Comparison of ENCODE assay signal across 8 cellular contexts in genomic region chrX:154526901-154527675, GRCh38. TPM values are rescaled to one million over a fixed set of nuclear protein-coding genes. Genes with fewer than 3 reads are reported as not detected.
DNase-seq lines count a peak whose midpoint lies in the region; ATAC-seq, FAIRE-seq and TF ChIP-seq lines count a peak whose summit lies in the region.

No MANE protein-coding gene starts in this region.

- peak; percentile 33 for TF ChIP-seq CTCF in liver (IDR thresholded peaks at IDR 0.05; ENCODE audit: low read depth, low read length, missing input control)

- ATAC-seq in HG03108 (IDR thresholded peaks at IDR 0.05; ENCODE audit: unreplicated experiment) (peak; percentile 85), HG03342 (IDR thresholded peaks at IDR 0.05; ENCODE audit: unreplicated experiment) (no peak)

- 7% methylated on average over 15 of the region's 15 CpGs for WGBS in liver

- peak overlapping the region in 1 of 2 donors; percentile 50 for H3K27ac ChIP-seq in liver (ENCODE audit: low read depth in 1 of 2, low read length in 2 of 2)

- TF ChIP-seq POLR2A in GM12891 (IDR thresholded peaks at IDR 0.05; ENCODE audit: low read depth, low read length), result peak; percentile 54

- H3K9ac ChIP-seq in liver (ENCODE audit: low read depth in 1 of 2, low read length in 2 of 2), result peak overlapping the region in 1 of 2 donors; percentile 53

- H3K36me3 ChIP-seq in liver (ENCODE audit: control insufficient read depth in 4 of 4, insufficient read depth in 3 of 4, low read depth in 1 of 4, low read length in 3 of 4), result no peaks in the 10 kb centered on the region

- H3K9me3 ChIP-seq in liver (ENCODE audit: control insufficient read depth in 4 of 4, low read length in 3 of 4), result no peaks in the 10 kb centered on the region

- peak overlapping the region in 1 of 3 donors; percentile 13 for H3K4me3 ChIP-seq in liver (ENCODE audit: low read depth in 1 of 3, low read length in 3 of 3)

- H3K4me1 ChIP-seq in liver (ENCODE audit: control insufficient read depth in 4 of 4, insufficient read depth in 4 of 4, low read length in 3 of 4), result peaks cover 0 to 4% (median 1%) of the 10 kb centered on the region in 4 donors

- FAIRE-seq in GM12891 (lab: Jason Lieb, UNC), result peak; percentile 71

- TF ChIP-seq RAD21 in liver (IDR thresholded peaks at IDR 0.05), result peak; percentile 61 to 69

- no peaks in the 10 kb centered on the region for H3K27me3 ChIP-seq in liver (ENCODE audit: control insufficient read depth in 4 of 4, insufficient read depth in 4 of 4, low read length in 3 of 4)

- DNase-seq in GM12891 (ENCODE audit: insufficient read length, low spot score) (peak; percentile 43), NCI-H460 (ENCODE audit: extremely low read depth, low read depth) (peak; percentile 85), dermis blood vessel endothelial cell (peak; percentile 73)
- peak; percentile 48 for DNase-seq in activated CD4-positive, CD25-positive, alpha-beta regulatory T cell treated with anti-CD3 and anti-CD28 coated beads, Interleukin-2, amount 50 U/mL, for 72 hours
- DNase-seq in stimulated activated CD4-positive, alpha-beta T cell treated with anti-CD3 and anti-CD28 coated beads, Interleukin-4, amount 100 ng/mL, for 24 hours, result peak; percentile 63

TF ChIP-seq in GM12891, 5 proteins besides CTCF, POLR2A, EP300 and RAD21:
- TF ChIP-seq POU2F2 (IDR thresholded peaks at IDR 0.05; ENCODE audit: low read depth, low read length), result no peak
- TF ChIP-seq PAX5 (IDR thresholded peaks at IDR 0.05; ENCODE audit: insufficient read depth, low read length, severe bottlenecking), result no peak
- 0 out of 2 replicates have a peak, but pooled peaks have one; percentile 27 for TF ChIP-seq POLR2AphosphoS5 (IDR thresholded peaks at IDR 0.05; ENCODE audit: low read depth, low read length)

TF ChIP-seq in liver, 16 proteins besides CTCF, POLR2A, EP300 and RAD21:
- TF ChIP-seq, protein P1, sequence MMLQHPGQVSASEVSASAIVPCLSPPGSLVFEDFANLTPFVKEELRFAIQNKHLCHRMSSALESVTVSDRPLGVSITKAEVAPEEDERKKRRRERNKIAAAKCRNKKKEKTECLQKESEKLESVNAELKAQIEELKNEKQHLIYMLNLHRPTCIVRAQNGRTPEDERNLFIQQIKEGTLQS (IDR thresholded peaks at IDR 0.05), result no peak
- TF ChIP-seq HNF4A (conservative IDR thresholded peaks at IDR 0.05) (no peak), RXRA (IDR thresholded peaks at IDR 0.05) (no peak), FOXA1 (IDR thresholded peaks at IDR 0.05) (no peak)

RNA-seq across cellular contexts. Expression of gene FAM3A, which starts 11.1 kb away (rescaled TPM):
- 16.1 TPM for polyA plus RNA-seq in GM12891 (2012; ENCODE audit: low read depth, missing spikeins)
- total RNA-seq in NCI-H460 (2014; rRNA removed; shearing (Covaris generic)), result 42.1 and 44.3 TPM in 2 replicates
- 86.2 and 101 TPM in 2 replicates for polyA plus RNA-seq in NCI-H460 (2014; cell fraction: nucleus; rRNA removed)
- 25.5 and 27.7 TPM in 2 replicates for total RNA-seq in dermis blood vessel endothelial cell
- total RNA-seq in liver, result 10 to 100 TPM; 11.6 to 33.5 TPM
- polyA plus RNA-seq in liver, result 10 to 100 TPM; 35.0 to 36.3 TPM

RNA-seq across cellular contexts. Expression of gene G6PD, which starts 19.6 kb away (rescaled TPM):
- 26.9 TPM for polyA plus RNA-seq in GM12891 (2012; ENCODE audit: low read depth, missing spikeins)
- 369 and 378 TPM in 2 replicates for total RNA-seq in NCI-H460 (2014; rRNA removed; shearing (Covaris generic))
- polyA plus RNA-seq in NCI-H460 (2014; cell fraction: nucleus; rRNA removed), result 687 and 721 TPM in 2 replicates
- total RNA-seq in dermis blood vessel endothelial cell, result 29.1 and 117 TPM in 2 replicates
- total RNA-seq in liver, result 10 to 100 TPM in 1 of 2 donors, 1 to 10 TPM in 1; 6.9 to 23.6 TPM
- 1 to 10 TPM; 1.9 to 4.0 TPM for polyA plus RNA-seq in liver

RNA-seq across cellular contexts. Expression of gene IKBKG, which starts 20.3 kb away (rescaled TPM):
- polyA plus RNA-seq in GM12891 (2012; ENCODE audit: low read depth, missing spikeins), result 15.3 TPM
- 33.2 and 37.9 TPM in 2 replicates for total RNA-seq in NCI-H460 (2014; rRNA removed; shearing (Covaris generic))
- polyA plus RNA-seq in NCI-H460 (2014; cell fraction: nucleus; rRNA removed), result 113 and 117 TPM in 2 replicates
- total RNA-seq in dermis blood vessel endothelial cell, result 15.5 and 22.1 TPM in 2 replicates
- total RNA-seq in liver, result 10 to 100 TPM; 17.1 to 46.0 TPM
- 10 to 100 TPM; 26.0 to 74.1 TPM for polyA plus RNA-seq in liver

RNA-seq across cellular contexts. Expression of gene SLC10A3, which starts 36.7 kb away (rescaled TPM):
- polyA plus RNA-seq in GM12891 (2012; ENCODE audit: low read depth, missing spikeins), result 10.0 TPM
- 27.9 and 34.8 TPM in 2 replicates for total RNA-seq in NCI-H460 (2014; rRNA removed; shearing (Covaris generic))
- polyA plus RNA-seq in NCI-H460 (2014; cell fraction: nucleus; rRNA removed), result 46.3 and 57.3 TPM in 2 replicates
- total RNA-seq in dermis blood vessel endothelial cell (22.1 and 39.9 TPM in 2 replicates), liver (1 to 10 TPM; 3.5 to 5.6 TPM)
- 1 to 10 TPM; 3.2 to 5.4 TPM for polyA plus RNA-seq in liver

RNA-seq across cellular contexts. Expression of gene UBL4A, which starts 40.7 kb away (rescaled TPM):
- polyA plus RNA-seq in GM12891 (2012; ENCODE audit: low read depth, missing spikeins), result 16.6 TPM
- total RNA-seq in NCI-H460 (2014; rRNA removed; shearing (Covaris generic)), result 93.2 and 97.7 TPM in 2 replicates
- polyA plus RNA-seq in NCI-H460 (2014; cell fraction: nucleus; rRNA removed), result 85.7 and 98.5 TPM in 2 replicates
- total RNA-seq in dermis blood vessel endothelial cell (51.1 and 57.8 TPM in 2 replicates), liver (10 to 100 TPM; 19.8 to 22.2 TPM)
- 10 to 100 TPM; 13.9 to 21.9 TPM for polyA plus RNA-seq in liver
